8 cellular contexts compared by ENCODE assay signal in genomic region chr4:20422398-20422797, GRCh38.
DNase-seq lines count a peak whose midpoint lies in the region; ATAC-seq and TF ChIP-seq lines count a peak whose summit lies in the region.

No MANE protein-coding gene starts in this region.

- DNase-seq in activated T-cell treated with anti-CD3 and anti-CD28 coated beads for 1 hour (ENCODE audit: low read depth), result peak; percentile 1
- DNase-seq in activated T-cell treated with anti-CD3 and anti-CD28 coated beads, Interleukin-2, amount 50 U/mL, for 1 hour, result no peak
- DNase-seq in HAP-1 (ENCODE audit: low spot score in 2 of 2), result peak; percentile 75 to 78
- peak; percentile 9 for DNase-seq in RWPE1 (ENCODE audit: low spot score)
- peak; percentile 3 to 66 for DNase-seq in T47D (ENCODE audit: low read depth in 1 of 2, low spot score in 1 of 2)
- DNase-seq in left lobe of liver (ENCODE audit: low spot score), result peak; percentile 48
- DNase-seq in tibial nerve (ENCODE audit: low spot score in 2 of 2), result no peak

- TF ChIP-seq CTCF in KMS-11 (conservative IDR thresholded peaks at IDR 0.05; ENCODE audit: low read depth, low read length) (0 out of 2 replicates have a peak, but pooled peaks have one; percentile 32), RWPE1 (conservative IDR thresholded peaks at IDR 0.05; ENCODE audit: low read depth) (peak; percentile 45), tibial nerve (IDR thresholded peaks at IDR 0.05) (peak; percentile 20 to 55 (median 47))

- H4K20me1 ChIP-seq in KMS-11 (ENCODE audit: insufficient read depth), result no peaks in the 10 kb centered on the region

- H3K4me1 ChIP-seq in HAP-1 (peaks cover 2% of the 10 kb centered on the region; the same call in 1 of the 2 replicates), KMS-11 (ENCODE audit: low read depth, poor library complexity, severe bottlenecking) (peaks cover 8% of the 10 kb centered on the region), tibial nerve (peaks cover 0 to 19% (median 2%) of the 10 kb centered on the region in 4 donors)

- H3K9me3 ChIP-seq in HAP-1 (no peaks in the 10 kb centered on the region), tibial nerve (no peaks in the 10 kb centered on the region)

- no peaks in the 10 kb centered on the region for H3K79me2 ChIP-seq in KMS-11 (ENCODE audit: insufficient read depth, low read depth)

- no peak overlapping the region for H3K9ac ChIP-seq in KMS-11

- H2AFZ ChIP-seq in KMS-11 (ENCODE audit: low read depth), result no peak overlapping the region

- TF ChIP-seq POLR2A in tibial nerve (IDR thresholded peaks at IDR 0.05), result no peak

- H3K27me3 ChIP-seq in HAP-1 (ENCODE audit: low read depth) (no peaks in the 10 kb centered on the region), KMS-11 (ENCODE audit: insufficient read depth, low read depth) (no peaks in the 10 kb centered on the region), tibial nerve (no peaks in the 10 kb centered on the region)

- CTCF ChIA-PET in RWPE1 (lab: Yijun Ruan, JAX), result interaction anchor here (0.6 kb wide), 3 partner anchors 64 to 1111 kb away, joined by 3 to 4 read pairs (median 3); no protein-coding TSS in a partner anchor

- H3K27ac ChIP-seq in KMS-11 (no peak overlapping the region), RWPE1 (no peak overlapping the region), tibial nerve (no peak overlapping the region)

- 34 to 37% methylated on average over 2 of the region's 2 CpGs for WGBS in tibial nerve, 2 donors

- TF ChIP-seq EP300 in tibial nerve (IDR thresholded peaks at IDR 0.05), result no peak

- in situ Hi-C loops in HAP-1 (cut with MboI; ENCODE audit: low sequenced_read_pairs) (loop anchor here (10.0 kb wide), 3 partner anchors 118 to 262 kb away; no protein-coding TSS in a partner anchor), T47D (cut with HindIII; ENCODE audit: low pct_unique_long_range_greater_than_20kb, low sequenced_read_pairs) (no loop called here)

- peak; percentile 93 for ATAC-seq in left lobe of liver

- POLR2A ChIA-PET in RWPE1 (lab: Yijun Ruan, JAX; ENCODE audit: low non-redundant PET), result no interaction called here

- H3K36me3 ChIP-seq in HAP-1 (replicated peaks), result no peaks in the 10 kb centered on the region
- H3K36me3 ChIP-seq in KMS-11 (ENCODE audit: insufficient read depth), result no peaks in the 10 kb centered on the region
- no peaks in the 10 kb centered on the region for H3K36me3 ChIP-seq in tibial nerve

- H3K4me2 ChIP-seq in KMS-11, result no peak overlapping the region

- H3K4me3 ChIP-seq in HAP-1, result no peak overlapping the region
- H3K4me3 ChIP-seq in KMS-11 (IDR thresholded peaks at IDR 0.05; ENCODE audit: insufficient read depth, low read depth, low read length), result no peak overlapping the region
- no peak overlapping the region for H3K4me3 ChIP-seq in tibial nerve

Comparison
In these comparisons a context has a peak if more than half of its experiments do, and no peak if none do; other contexts are left out.
1. DNase-seq: peak in activated T-cell treated with anti-CD3 and anti-CD28 coated beads for 1 hour (single experiment), HAP-1 (2 of 2), RWPE1 (single experiment), T47D (2 of 2) and left lobe of liver (single experiment); none in activated T-cell treated with anti-CD3 and anti-CD28 coated beads, Interleukin-2, amount 50 U/mL, for 1 hour (single experiment) and tibial nerve (0 of 2).
2. Peak in every context shown above with its lines, with median percentiles within 50 percentile points of each other: CTCF ChIP-seq.